Comparison of ENCODE assay signal across 30 cellular contexts in the genomic region with DNA sequence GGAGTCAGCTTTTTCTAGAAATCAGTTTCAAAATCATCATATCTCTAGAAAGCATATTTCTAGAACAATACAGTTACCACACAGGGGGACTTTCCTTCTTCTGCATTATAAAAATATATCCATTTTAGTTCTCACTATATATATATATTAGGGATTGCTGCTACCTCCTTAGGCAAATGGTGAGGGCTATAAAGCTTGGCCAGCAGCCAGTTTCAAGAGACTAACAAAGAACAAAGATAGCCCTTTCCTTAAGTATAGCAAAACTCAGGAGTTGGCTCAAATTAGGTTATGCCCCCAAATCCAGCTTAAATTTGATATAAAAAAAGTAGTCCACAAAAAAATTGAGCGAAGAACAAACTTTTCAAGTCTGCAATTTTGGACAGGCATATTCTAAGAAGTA.
"Had no signal": no experiment of that assay in that cellular context is flagged by ENCODE, and none has a peak within 500 bp of the region (broad histone marks: within the 10 kb centered on the region; RNA-seq: fewer than 3 reads in every experiment).

No MANE protein-coding gene starts in this region.

- H3K27me3 Mint-ChIP-seq: naive B cell; progenitor cell of endocrine pancreas; stimulated activated naive B cell treated with anti-CD40 and anti-IgM and Interleukin-4, amounts not matched to agents 10 μg/mL and 1 μg/mL and 100 μg/mL, for 72 hours had no signal

- DNase-seq: hippocampal formation; kidney glomerular epithelial cell; left cardiac atrium; left lung; lower lobe of right lung; mesendoderm; naive B cell; natural killer cell; nephron progenitor cell; occipital lobe; stimulated activated CD4-positive, alpha-beta T cell treated with anti-CD3 and anti-CD28 coated beads, Interleukin-12 subunit alpha, Interleukin-12 subunit beta, amount 100 ng/mL, for 4 hours; stimulated activated CD4-positive, alpha-beta T cell treated with anti-CD3 and anti-CD28 coated beads, Interleukin-15, amount 100 ng/mL, for 24 hours; stimulated activated CD4-positive, alpha-beta T cell treated with anti-CD3 and anti-CD28 coated beads, Interleukin-2, amount 100 ng/mL, for 24 hours; stimulated activated CD4-positive, alpha-beta T cell treated with anti-CD3 and anti-CD28 coated beads, Interleukin-4, amount 100 ng/mL, for 1 hour; stimulated activated naive B cell treated with anti-CD40 and anti-IgM and Interleukin-4, amounts not matched to agents 10 μg/mL and 1 μg/mL and 100 μg/mL, for 72 hours; stimulated activated naive CD8-positive, alpha-beta T cell treated with anti-CD3 and anti-CD28 coated beads, Interleukin-15, Interleukin-2, amounts not matched to agents 100 U/mL and 50 U/mL, for 24 hours; stomach; tibial artery; uterus had no signal

- H3K9me3 ChIP-seq: left lung, lower lobe of right lung, neutrophil, right atrium auricular region, stomach, thoracic aorta, tibial artery, uterus had no signal

- FAIRE-seq: keratinocyte had no signal

- H2AFZ ChIP-seq: neural progenitor cell, parathyroid adenoma had no signal

- H3K4me2 ChIP-seq: neural progenitor cell had no signal

- H3K27ac Mint-ChIP-seq: mesothelial cell of epicardium; naive B cell; natural killer cell; nephron progenitor cell; neural progenitor cell; progenitor cell of endocrine pancreas; stimulated activated naive B cell treated with anti-CD40 and anti-IgM and Interleukin-4, amounts not matched to agents 10 μg/mL and 1 μg/mL and 100 μg/mL, for 72 hours; type B pancreatic cell had no signal

- H3K79me2 ChIP-seq: parathyroid adenoma had no signal

- H3K4me3 ChIP-seq: left lung, lower lobe of right lung, neural progenitor cell, right atrium auricular region, skin epidermis, stomach, thoracic aorta, tibial artery, uterus had no signal

- H3K27me3 ChIP-seq: left lung, neural progenitor cell, right atrium auricular region, stomach, tibial artery, uterus had no signal

- ATAC-seq: left cardiac atrium; left lung; lower lobe of right lung; natural killer cell; sciatic nerve; stimulated activated naive B cell treated with anti-CD40 and anti-IgM and Interleukin-4, amounts not matched to agents 10 μg/mL and 1 μg/mL and 100 μg/mL, for 72 hours; stimulated activated naive CD8-positive, alpha-beta T cell treated with anti-CD3 and anti-CD28 coated beads, Interleukin-15, Interleukin-2, amounts not matched to agents 100 U/mL and 50 U/mL, for 24 hours had no signal

- H3K4me3 Mint-ChIP-seq: mesothelial cell of epicardium; naive B cell; natural killer cell; nephron progenitor cell; neural progenitor cell; stimulated activated naive B cell treated with anti-CD40 and anti-IgM and Interleukin-4, amounts not matched to agents 10 μg/mL and 1 μg/mL and 100 μg/mL, for 72 hours; type B pancreatic cell had no signal

- H3K36me3 ChIP-seq: neural progenitor cell, uterus had no signal

- H3K9ac ChIP-seq: neural progenitor cell, parathyroid adenoma had no signal

- H3K4me1 Mint-ChIP-seq: nephron progenitor cell, neural progenitor cell had no signal

- H3K27ac ChIP-seq: left lung, lower lobe of right lung, neural progenitor cell, neutrophil, parathyroid adenoma, right atrium auricular region, skin epidermis, stomach, thoracic aorta, tibial artery, uterus had no signal

- H3K4me1 ChIP-seq: left lung, lower lobe of right lung, neural progenitor cell, right atrium auricular region, stomach, tibial artery, uterus had no signal

- H3K9me3 Mint-ChIP-seq: mesothelial cell of epicardium; naive B cell; natural killer cell; nephron progenitor cell; neural progenitor cell; stimulated activated naive B cell treated with anti-CD40 and anti-IgM and Interleukin-4, amounts not matched to agents 10 μg/mL and 1 μg/mL and 100 μg/mL, for 72 hours; type B pancreatic cell had no signal
